33 cellular contexts compared by ENCODE assay signal in the genomic region with DNA sequence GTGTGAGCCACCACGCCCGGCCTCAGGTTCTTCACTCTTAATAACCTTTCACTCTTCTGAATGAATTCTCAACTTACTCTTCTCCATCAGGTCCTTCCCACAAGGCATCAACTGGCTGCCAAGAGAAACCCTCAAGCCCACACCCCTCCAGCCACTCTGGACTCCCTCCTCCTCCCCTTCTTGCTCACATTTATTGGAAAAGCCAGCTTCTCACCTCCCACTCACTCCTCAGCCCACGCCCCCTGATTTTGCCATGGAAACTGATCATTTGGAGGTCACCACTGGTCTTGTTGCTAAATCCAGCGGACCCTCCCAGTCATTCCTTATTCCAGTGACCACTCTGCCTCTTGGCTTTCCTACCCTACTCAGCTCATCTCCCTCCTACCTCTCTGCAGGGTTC. TPM values are rescaled to one million over a fixed set of nuclear protein-coding genes. Genes with fewer than 3 reads are reported as not detected.
"Had no signal": no experiment of that assay in that cellular context is flagged by ENCODE, and none has a peak within 500 bp of the region (broad histone marks: within the 10 kb centered on the region; RNA-seq: fewer than 3 reads in every experiment).

No MANE protein-coding gene starts in this region.

- H3K9me3 Mint-ChIP-seq: activated B cell treated with CpG ODN at 0.5 μM for 24 hours; activated CD8-positive, alpha-beta T cell treated with anti-CD3 and anti-CD28 coated beads for 36 hours; activated T-helper 1 cell treated with anti-CD3 and anti-CD28 coated beads, Interleukin-12 subunit alpha, Interleukin-12 subunit beta, Interleukin-2, Interleukin-4 antibody, amounts not matched to agents 30 ng/mL and 10 ng/mL and 1 ng/mL, durations not matched to agents 14 hours and 24 hours and 36 hours; activated T-helper 2 cell treated with anti-CD3 and anti-CD28 coated beads, Interferon-gamma antibody, Interleukin-2, Interleukin-4, amounts not matched to agents 10 μg/mL and 5 μg/mL and 100 μg/mL, durations not matched to agents 14 hours and 24 hours and 36 hours; T-helper 2 cell treated with Interferon-gamma antibody and Interleukin-4, amounts not matched to agents 5 μg/mL and 100 μg/mL, for 36 hours had no signal

- H3K36me3 ChIP-seq: brain microvascular endothelial cell, colonic mucosa, WERI-Rb-1 had no signal

- H3K4me1 ChIP-seq: colonic mucosa had no signal

- H3K27ac Mint-ChIP-seq: activated B cell treated with CpG ODN at 0.5 μM for 24 hours; activated CD8-positive, alpha-beta T cell treated with anti-CD3 and anti-CD28 coated beads for 36 hours; activated naive CD8-positive, alpha-beta T cell; activated T-helper 1 cell treated with anti-CD3 and anti-CD28 coated beads, Interleukin-12 subunit alpha, Interleukin-12 subunit beta, Interleukin-2, Interleukin-4 antibody, amounts not matched to agents 30 ng/mL and 10 ng/mL and 1 ng/mL, durations not matched to agents 14 hours and 24 hours and 36 hours; activated T-helper 2 cell treated with anti-CD3 and anti-CD28 coated beads, Interferon-gamma antibody, Interleukin-2, Interleukin-4, amounts not matched to agents 10 μg/mL and 5 μg/mL and 100 μg/mL, durations not matched to agents 14 hours and 24 hours and 36 hours; T-helper 17 cell; T-helper 2 cell treated with Interferon-gamma antibody and Interleukin-4, amounts not matched to agents 5 μg/mL and 100 μg/mL, for 36 hours had no signal

- DNase-seq: activated B cell treated with CpG ODN at 0.5 μM for 24 hours; activated CD4-positive, alpha-beta T cell treated with anti-CD3 and anti-CD28 coated beads for 48 hours; activated CD4-positive, alpha-beta T cell treated with anti-CD3 and anti-CD28 coated beads, Interleukin-2, amount 50 U/mL, for 1 hour; activated CD4-positive, alpha-beta T cell treated with anti-CD3 and anti-CD28 coated beads, Interleukin-2, amount 50 U/mL, for 48 hours; activated CD8-positive, alpha-beta memory T cell treated with anti-CD3 and anti-CD28 coated beads for 24 hours; activated CD8-positive, alpha-beta T cell treated with anti-CD3 and anti-CD28 coated beads for 36 hours; activated gamma-delta T cell treated with Interleukin-2 at 50 U/mL for 16 hours; activated naive CD4-positive, alpha-beta T cell treated with anti-CD3 and anti-CD28 coated beads, Interleukin-2, amount 50 U/mL, for 16 hours; activated naive CD4-positive, alpha-beta T cell treated with Interleukin-2 at 50 U/mL for 16 hours; activated T-cell treated with anti-CD3 and anti-CD28 coated beads, Interleukin-2, amount 50 U/mL, for 48 hours; amniotic stem cell; anterior cingulate cortex; brain microvascular endothelial cell; caudate nucleus; cerebellar nuclear complex; colonic mucosa; effector CD8-positive, alpha-beta T cell; foreskin fibroblast; head of caudate nucleus; T-helper 1 cell; T-helper 17 cell; T1000; WERI-Rb-1 had no signal

- H3K9me3 ChIP-seq: colonic mucosa had no signal

- ATAC-seq: activated CD4-positive, CD25-positive, alpha-beta regulatory T cell treated with anti-CD3 and anti-CD28 coated beads, Interleukin-2, amount 50 U/mL, for 24 hours; activated CD8-positive, alpha-beta T cell treated with anti-CD3 and anti-CD28 coated beads for 36 hours; esophagus mucosa; T-helper 17 cell had no signal

- H3K27me3 Mint-ChIP-seq: activated CD8-positive, alpha-beta T cell treated with anti-CD3 and anti-CD28 coated beads for 36 hours; activated naive CD8-positive, alpha-beta T cell had no signal

- H3K27ac ChIP-seq: brain microvascular endothelial cell, colonic mucosa, WERI-Rb-1 had no signal

- H3K27me3 ChIP-seq: brain microvascular endothelial cell, colonic mucosa had no signal

- H3K4me3 Mint-ChIP-seq: activated B cell treated with CpG ODN at 0.5 μM for 24 hours; activated CD8-positive, alpha-beta T cell treated with anti-CD3 and anti-CD28 coated beads for 36 hours; activated naive CD8-positive, alpha-beta T cell; activated T-helper 1 cell treated with anti-CD3 and anti-CD28 coated beads, Interleukin-12 subunit alpha, Interleukin-12 subunit beta, Interleukin-2, Interleukin-4 antibody, amounts not matched to agents 30 ng/mL and 10 ng/mL and 1 ng/mL, durations not matched to agents 14 hours and 24 hours and 36 hours; T-helper 17 cell; T-helper 2 cell treated with Interferon-gamma antibody and Interleukin-4, amounts not matched to agents 5 μg/mL and 100 μg/mL, for 36 hours had no signal

- H3K36me3 Mint-ChIP-seq: activated naive CD8-positive, alpha-beta T cell had no signal

- H3K4me1 Mint-ChIP-seq: activated B cell treated with CpG ODN at 0.5 μM for 24 hours had no signal

- H3K4me3 ChIP-seq: colonic mucosa had no signal

RNA-seq across cellular contexts. Expression of a gene that starts 26.8 kb away (rescaled TPM):
- total RNA-seq: activated B cell treated with CpG ODN at 0.5 μM for 24 hours; activated CD8-positive, alpha-beta T cell treated with anti-CD3 and anti-CD28 coated beads for 36 hours; activated T-helper 1 cell treated with anti-CD3 and anti-CD28 coated beads, Interleukin-12 subunit alpha, Interleukin-12 subunit beta, Interleukin-2, Interleukin-4 antibody, amounts not matched to agents 30 ng/mL and 10 ng/mL and 1 ng/mL, durations not matched to agents 14 hours and 24 hours and 36 hours; activated T-helper 2 cell treated with anti-CD3 and anti-CD28 coated beads, Interferon-gamma antibody, Interleukin-2, Interleukin-4, amounts not matched to agents 10 μg/mL and 5 μg/mL and 100 μg/mL, durations not matched to agents 14 hours and 24 hours and 36 hours; T-helper 17 cell had no signal

RNA-seq across cellular contexts. Expression of a gene that starts 46.2 kb away (rescaled TPM):
- total RNA-seq: activated B cell treated with CpG ODN at 0.5 μM for 24 hours; activated CD8-positive, alpha-beta T cell treated with anti-CD3 and anti-CD28 coated beads for 36 hours; activated T-helper 1 cell treated with anti-CD3 and anti-CD28 coated beads, Interleukin-12 subunit alpha, Interleukin-12 subunit beta, Interleukin-2, Interleukin-4 antibody, amounts not matched to agents 30 ng/mL and 10 ng/mL and 1 ng/mL, durations not matched to agents 14 hours and 24 hours and 36 hours; activated T-helper 2 cell treated with anti-CD3 and anti-CD28 coated beads, Interferon-gamma antibody, Interleukin-2, Interleukin-4, amounts not matched to agents 10 μg/mL and 5 μg/mL and 100 μg/mL, durations not matched to agents 14 hours and 24 hours and 36 hours; astrocyte; bronchial epithelial cell; colonic mucosa; epithelial cell of proximal tubule; esophagus mucosa; frontal cortex; T-helper 17 cell had no signal
